Comparison of ENCODE assay signal across 1 cellular context in the genomic region with DNA sequence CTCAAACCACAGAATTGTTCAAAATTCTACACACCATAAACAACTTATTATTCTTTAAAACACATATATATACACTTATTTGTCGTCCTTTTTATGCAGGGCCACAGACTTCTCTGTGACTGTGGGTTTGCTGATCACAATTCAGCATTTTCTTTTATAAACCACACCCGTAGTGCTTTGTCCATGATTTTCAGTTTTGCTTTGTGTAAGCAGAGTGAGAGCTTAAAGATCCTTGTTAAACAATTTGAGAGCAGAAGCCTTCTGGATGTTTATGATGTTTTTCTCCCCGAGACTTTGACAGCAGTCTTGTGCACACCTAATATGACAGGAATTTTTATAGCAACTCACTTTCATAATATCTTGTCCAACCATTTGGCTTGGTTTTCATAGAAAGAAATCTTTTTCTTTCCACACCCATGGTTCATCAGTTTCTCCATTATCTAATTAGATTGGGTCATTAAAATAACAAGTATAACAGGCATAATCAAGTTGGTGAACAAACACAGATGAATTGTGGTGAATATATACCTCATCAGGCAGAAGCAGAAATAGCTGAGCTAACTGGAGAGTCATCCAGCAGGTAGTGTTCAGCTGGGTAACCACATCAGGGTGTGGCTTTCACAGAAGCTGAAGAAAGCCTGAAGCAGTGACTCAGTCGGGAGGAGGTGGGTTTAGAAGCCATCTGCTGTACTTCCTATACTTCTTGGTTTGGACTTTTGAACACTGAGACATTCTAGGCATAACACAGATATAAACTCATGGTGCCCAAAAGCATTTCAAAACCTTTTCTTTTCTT.
TF ChIP-seq lines count a peak whose summit lies in the region.

No MANE protein-coding gene starts in this region.

TF ChIP-seq in HCT116, 20 proteins besides CTCF, POLR2A, EP300 and RAD21 (continued from another document):
- TF ChIP-seq, protein P1, sequence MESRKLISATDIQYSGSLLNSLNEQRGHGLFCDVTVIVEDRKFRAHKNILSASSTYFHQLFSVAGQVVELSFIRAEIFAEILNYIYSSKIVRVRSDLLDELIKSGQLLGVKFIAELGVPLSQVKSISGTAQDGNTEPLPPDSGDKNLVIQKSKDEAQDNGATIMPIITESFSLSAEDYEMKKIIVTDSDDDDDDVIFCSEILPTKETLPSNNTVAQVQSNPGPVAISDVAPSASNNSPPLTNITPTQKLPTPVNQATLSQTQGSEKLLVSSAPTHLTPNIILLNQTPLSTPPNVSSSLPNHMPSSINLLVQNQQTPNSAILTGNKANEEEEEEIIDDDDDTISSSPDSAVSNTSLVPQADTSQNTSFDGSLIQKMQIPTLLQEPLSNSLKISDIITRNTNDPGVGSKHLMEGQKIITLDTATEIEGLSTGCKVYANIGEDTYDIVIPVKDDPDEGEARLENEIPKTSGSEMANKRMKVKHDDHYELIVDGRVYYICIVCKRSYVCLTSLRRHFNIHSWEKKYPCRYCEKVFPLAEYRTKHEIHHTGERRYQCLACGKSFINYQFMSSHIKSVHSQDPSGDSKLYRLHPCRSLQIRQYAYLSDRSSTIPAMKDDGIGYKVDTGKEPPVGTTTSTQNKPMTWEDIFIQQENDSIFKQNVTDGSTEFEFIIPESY (IDR thresholded peaks at IDR 0.05; ENCODE audit: extremely low read depth, insufficient replicate concordance, low read length): no peak
- TF ChIP-seq POLR2AphosphoS5 (IDR thresholded peaks at IDR 0.05; ENCODE audit: low read depth, low read length) (no peak), SP1 (IDR thresholded peaks at IDR 0.05; ENCODE audit: low read depth) (peak; percentile 24; the same call in 1 of the 2 replicates), CBX3 (IDR thresholded peaks at IDR 0.05; ENCODE audit: low read depth) (0 out of 2 replicates have a peak, but pooled peaks have one; percentile 30), SIN3A (IDR thresholded peaks at IDR 0.05; ENCODE audit: low read depth) (no peak), JUND (IDR thresholded peaks at IDR 0.05) (peak; percentile 64), EZH2 (IDR thresholded peaks at IDR 0.05) (no peak)
